Comparison of ENCODE assay signal across 8 cellular contexts in the genomic region with DNA sequence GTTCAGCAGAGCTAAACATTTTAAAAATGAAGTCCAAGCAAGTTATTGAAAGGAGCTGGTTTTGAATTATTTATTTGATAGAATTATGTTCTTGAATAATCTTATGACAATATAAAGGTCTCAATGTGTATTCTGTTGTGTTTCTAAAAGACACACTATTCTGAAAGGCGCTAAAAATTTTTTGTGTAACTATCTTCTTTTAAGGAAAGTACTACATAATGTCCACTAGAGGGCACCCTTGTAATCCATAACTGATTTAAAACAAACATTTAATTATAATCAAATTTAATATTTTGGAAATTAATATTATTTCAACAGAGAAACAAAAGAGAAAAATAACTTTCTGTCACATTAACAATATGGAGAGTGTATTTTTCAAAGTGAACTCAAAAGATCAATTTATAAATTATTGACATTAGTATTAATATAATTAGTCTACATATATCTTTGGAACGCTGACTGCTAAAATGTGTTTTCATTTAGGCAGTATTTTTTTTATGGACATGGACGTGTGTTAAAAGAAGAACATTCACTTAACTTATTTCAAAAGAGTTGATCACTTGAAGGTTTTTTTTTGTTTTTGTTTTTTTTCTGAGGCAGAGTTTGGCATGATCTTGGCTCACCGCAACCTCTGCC.
DNase-seq lines count a peak whose midpoint lies in the region; ATAC-seq, FAIRE-seq and TF ChIP-seq lines count a peak whose summit lies in the region.

No MANE protein-coding gene starts in this region.

- H3K27ac ChIP-seq in MM.1S (ENCODE audit: low read length): no peak overlapping the region
- no peak overlapping the region for H3K27ac ChIP-seq in hepatocyte
- H3K27ac ChIP-seq in WERI-Rb-1: no peak overlapping the region

- WGBS in hepatocyte (ENCODE audit: low lambda C conversion rate, missing lambda C conversion rate): 66% methylated on average over 4 of the region's 4 CpGs

- TF ChIP-seq POLR2A in GM12892 (IDR thresholded peaks at IDR 0.05; ENCODE audit: low read depth, low read length): no peak

- ATAC-seq in activated T-cell treated with anti-CD3 and anti-CD28 coated beads, Interleukin-2, amount 50 U/mL, for 4 hours: no peak

- no peaks in the 10 kb centered on the region for H3K27me3 Mint-ChIP-seq in activated T-cell treated with anti-CD3 and anti-CD28 coated beads, Interleukin-2, amount 50 U/mL, for 4 hours (ENCODE audit: low read depth)

- H3K4me3 Mint-ChIP-seq in activated T-cell treated with anti-CD3 and anti-CD28 coated beads, Interleukin-2, amount 50 U/mL, for 4 hours: no peak overlapping the region

- H2AFZ ChIP-seq in MM.1S (ENCODE audit: low read length): no peak overlapping the region
- H2AFZ ChIP-seq in hepatocyte: no peak overlapping the region

- no peak overlapping the region for H3K4me2 ChIP-seq in MM.1S (ENCODE audit: low read depth, low read length)
- no peak overlapping the region for H3K4me2 ChIP-seq in hepatocyte

- H3K9me3 Mint-ChIP-seq in activated T-cell treated with anti-CD3 and anti-CD28 coated beads, Interleukin-2, amount 50 U/mL, for 4 hours: no peaks in the 10 kb centered on the region

- no peak overlapping the region for H3K4me3 ChIP-seq in MM.1S (ENCODE audit: low read length)
- no peak overlapping the region for H3K4me3 ChIP-seq in hepatocyte
- no peak overlapping the region for H3K4me3 ChIP-seq in WERI-Rb-1 (ENCODE audit: low read depth, low read length)

- TF ChIP-seq CTCF in MM.1S (IDR thresholded peaks at IDR 0.05; ENCODE audit: low read length) (peak; percentile 52), hepatocyte (IDR thresholded peaks at IDR 0.05; ENCODE audit: poor library complexity) (peak; percentile 70), WERI-Rb-1 (IDR thresholded peaks at IDR 0.05; ENCODE audit: low read depth, low read length) (no peak)

- H3K36me3 Mint-ChIP-seq in activated T-cell treated with anti-CD3 and anti-CD28 coated beads, Interleukin-2, amount 50 U/mL, for 4 hours (ENCODE audit: insufficient read depth): no peaks in the 10 kb centered on the region

- H3K79me2 ChIP-seq in MM.1S (ENCODE audit: low read length) (no peaks in the 10 kb centered on the region), hepatocyte (no peaks in the 10 kb centered on the region)

- DNase-seq in NCI-H146 (lab: John Stamatoyannopoulos, UW) (peak; percentile 41), NCI-H146 treated with DMSO at 0.1 percent for 48 hours (lab: John Stamatoyannopoulos, UW; ENCODE audit: unreplicated experiment) (no peak), MM.1S (peak; percentile 51), hepatocyte (ENCODE audit: low spot score) (peak; percentile 63), GM12892 (ENCODE audit: insufficient read length) (no peak), WERI-Rb-1 (no peak)
- DNase-seq in activated T-cell treated with anti-CD3 and anti-CD28 coated beads, Interleukin-2, amount 50 U/mL, for 4 hours: no peak

- H3K4me1 Mint-ChIP-seq in activated T-cell treated with anti-CD3 and anti-CD28 coated beads, Interleukin-2, amount 50 U/mL, for 4 hours (ENCODE audit: low read depth): no peaks in the 10 kb centered on the region

- H3F3A ChIP-seq in MM.1S (ENCODE audit: insufficient read depth, low read length): peaks cover 7% of the 10 kb centered on the region; the same call in 1 of the 2 replicates

- no peaks in the 10 kb centered on the region for H4K20me1 ChIP-seq in MM.1S (ENCODE audit: insufficient read depth, low read length)
- no peaks in the 10 kb centered on the region for H4K20me1 ChIP-seq in hepatocyte (ENCODE audit: insufficient read depth, poor library complexity, severe bottlenecking)

- no peaks in the 10 kb centered on the region for H3K27me3 ChIP-seq in MM.1S (replicated peaks; ENCODE audit: insufficient read depth, low read length)
- H3K27me3 ChIP-seq in hepatocyte: no peaks in the 10 kb centered on the region
- no peaks in the 10 kb centered on the region for H3K27me3 ChIP-seq in WERI-Rb-1 (ENCODE audit: insufficient read depth, low read depth, severe bottlenecking)

- FAIRE-seq in TTC549 (lab: Jason Lieb, UNC) (peak; percentile 99), GM12892 (lab: Jason Lieb, UNC) (no peak)

- H3K9ac ChIP-seq in MM.1S (ENCODE audit: low read length): no peak overlapping the region

- H3K9me2 ChIP-seq in MM.1S (replicated peaks; ENCODE audit: insufficient read depth, low read length) (no peaks in the 10 kb centered on the region), hepatocyte (replicated peaks; ENCODE audit: insufficient read depth) (no peaks in the 10 kb centered on the region)

- H3K9me3 ChIP-seq in MM.1S (replicated peaks; ENCODE audit: insufficient read depth, low read length) (no peaks in the 10 kb centered on the region), hepatocyte (ENCODE audit: low read depth) (no peaks in the 10 kb centered on the region), WERI-Rb-1 (ENCODE audit: severe bottlenecking) (no peaks in the 10 kb centered on the region)

- H3K4me1 ChIP-seq in MM.1S (ENCODE audit: low read length) (no peaks in the 10 kb centered on the region), hepatocyte (ENCODE audit: insufficient read depth) (no peaks in the 10 kb centered on the region)

- no peaks in the 10 kb centered on the region for H3K36me3 ChIP-seq in MM.1S (replicated peaks; ENCODE audit: insufficient read depth, low read length)
- H3K36me3 ChIP-seq in hepatocyte (replicated peaks; ENCODE audit: insufficient read depth, low read depth): no peaks in the 10 kb centered on the region
- no peaks in the 10 kb centered on the region for H3K36me3 ChIP-seq in WERI-Rb-1

Comparison
In these comparisons a context has a peak if more than half of its experiments do, and no peak if none do; other contexts are left out.
1. DNase-seq: peak in NCI-H146 (single experiment), MM.1S (single experiment) and hepatocyte (single experiment); none in NCI-H146 treated with DMSO at 0.1 percent for 48 hours (single experiment), GM12892 (single experiment), activated T-cell treated with anti-CD3 and anti-CD28 coated beads, Interleukin-2, amount 50 U/mL, for 4 hours (single experiment) and WERI-Rb-1 (single experiment).